ENCODE assay signal across 8 cellular contexts in genomic region chr6:3825331-3825831, GRCh38. TPM values are rescaled to one million over a fixed set of nuclear protein-coding genes. Genes with fewer than 3 reads are reported as not detected.
A peak's percentile ranks its signal among the peaks of the same experiment; 100 is the strongest.
DNase-seq lines count a peak whose midpoint lies in the region; TF ChIP-seq lines count a peak whose summit lies in the region.

No MANE protein-coding gene starts in this region.

- H3K4me3 ChIP-seq in adipocyte (ENCODE audit: low read length), result peak overlapping the region; percentile 73
- H3K4me3 ChIP-seq in cardiac muscle cell, result no peak overlapping the region

- no peaks in the 10 kb centered on the region for H3K36me3 Mint-ChIP-seq in CD14-positive monocyte

- peak; percentile 68 for DNase-seq in Caki2 (ENCODE audit: low read depth)
- peak; percentile 72 for DNase-seq in adipocyte (ENCODE audit: low read depth)
- peak in 1 of 2 donors; percentile 66 for DNase-seq in cardiac muscle cell (ENCODE audit: low read depth in 1 of 2, low spot score in 1 of 2)
- peak; percentile 83 for DNase-seq in posterior vena cava (ENCODE audit: low spot score)
- DNase-seq in stimulated activated CD8-positive, alpha-beta memory T cell treated with anti-CD3 and anti-CD28 coated beads, Interleukin-4, amount 100 ng/mL, for 48 hours, result no peak
- DNase-seq in activated CD4-positive, alpha-beta T cell treated with anti-CD3 and anti-CD28 coated beads for 1 hour, result no peak
- DNase-seq in CD14-positive monocyte (ENCODE audit: low spot score), result no peak
- DNase-seq in RPMI8226, result no peak

- H3K9ac ChIP-seq in adipocyte (ENCODE audit: low read length), result peak overlapping the region; percentile 88

- TF ChIP-seq CTCF in cardiac muscle cell (IDR thresholded peaks at IDR 0.05; ENCODE audit: low read depth, low read length), result peak; percentile 56
- no peak for TF ChIP-seq CTCF in CD14-positive monocyte (IDR thresholded peaks at IDR 0.05)

- H3K27ac Mint-ChIP-seq in CD14-positive monocyte, result peak overlapping the region in 1 of 7 donors; percentile 56

- H3K9me3 Mint-ChIP-seq in CD14-positive monocyte, result no peaks in the 10 kb centered on the region

- no peaks in the 10 kb centered on the region for H3K27me3 ChIP-seq in adipocyte (replicated peaks; ENCODE audit: control insufficient read depth, insufficient read depth, low read length)
- H3K27me3 ChIP-seq in cardiac muscle cell, result no peaks in the 10 kb centered on the region

- H3K4me1 ChIP-seq in adipocyte (ENCODE audit: control insufficient read depth, insufficient read depth, low read length) (peaks cover 72% of the 10 kb centered on the region), cardiac muscle cell (ENCODE audit: low read depth) (no peaks in the 10 kb centered on the region)

- H3K27me3 Mint-ChIP-seq in CD14-positive monocyte (ENCODE audit: low read depth in 3 of 3), result peaks cover 0 to 5% (median 1%) of the 10 kb centered on the region in 3 donors

- H3K9me3 ChIP-seq in adipocyte (ENCODE audit: control insufficient read depth, low read length) (no peaks in the 10 kb centered on the region), cardiac muscle cell (ENCODE audit: low read depth) (no peaks in the 10 kb centered on the region)

- no peak overlapping the region for H3K27ac ChIP-seq in cardiac muscle cell

- intact Hi-C loops in posterior vena cava (cut with DNase I), result loop anchor here in 1 of 2 donors (5.0 kb wide), 1 partner anchor 73 kb away; the partner anchor contains the start of gene PXDC1
- intact Hi-C loops in CD14-positive monocyte (cut with micrococcal nuclease), result no loop called here

- H3K36me3 ChIP-seq in adipocyte (ENCODE audit: control insufficient read depth, insufficient read depth, low read length, severe bottlenecking) (no peaks in the 10 kb centered on the region), cardiac muscle cell (no peaks in the 10 kb centered on the region)

- in situ Hi-C loops in Caki2 (cut with HindIII; ENCODE audit: low pct_unique_long_range_greater_than_20kb, low sequenced_read_pairs), result no loop called here

- H3K4me1 Mint-ChIP-seq in CD14-positive monocyte, result no peaks in the 10 kb centered on the region

- no peak overlapping the region for H3K4me3 Mint-ChIP-seq in CD14-positive monocyte

RNA-seq across cellular contexts. Expression of gene FAM50B, which starts 23.8 kb away (rescaled TPM):
- total RNA-seq in Caki2 (2014; rRNA removed; shearing (Covaris generic); ENCODE audit: low replicate concordance), result 34.0 and 42.6 TPM in 2 replicates
- total RNA-seq in cardiac muscle cell, result 1.8 and 2.2 TPM in 2 replicates
- 2.1 and 2.6 TPM in 2 replicates for polyA plus RNA-seq in cardiac muscle cell
- 1 to 10 TPM; 4.8 to 7.5 TPM for total RNA-seq in posterior vena cava
- 1 to 10 TPM; 3.0 to 3.3 TPM for polyA plus RNA-seq in CD14-positive monocyte

Comparison
In these comparisons a context has a peak if more than half of its experiments do, and no peak if none do; other contexts are left out.
1. DNase-seq: peak in Caki2 (single experiment), adipocyte (single experiment) and posterior vena cava (single experiment); none in stimulated activated CD8-positive, alpha-beta memory T cell treated with anti-CD3 and anti-CD28 coated beads, Interleukin-4, amount 100 ng/mL, for 48 hours (single experiment), activated CD4-positive, alpha-beta T cell treated with anti-CD3 and anti-CD28 coated beads for 1 hour (single experiment), CD14-positive monocyte (single experiment) and RPMI8226 (single experiment).